21 cellular contexts compared by ENCODE assay signal in genomic region chr16:56330476-56330875, GRCh38.
"Had no signal": no experiment of that assay in that cellular context is flagged by ENCODE, and none has a peak within 500 bp of the region (broad histone marks: within the 10 kb centered on the region; RNA-seq: fewer than 3 reads in every experiment).

No MANE protein-coding gene starts in this region.

- ATAC-seq: body of pancreas; esophagus mucosa; gastroesophageal sphincter; heart right ventricle; left ventricle myocardium superior; naive thymus-derived CD4-positive, alpha-beta T cell; psoas muscle; right cardiac atrium had no signal

- H3K36me3 Mint-ChIP-seq: activated naive CD8-positive, alpha-beta T cell treated with anti-CD3 and anti-CD28 coated beads, Interleukin-2, amount 10 ng/mL, durations not matched to agents 7 days and 5 days; immature natural killer cell; naive thymus-derived CD4-positive, alpha-beta T cell had no signal

- H3K27ac Mint-ChIP-seq: activated naive CD8-positive, alpha-beta T cell treated with anti-CD3 and anti-CD28 coated beads, Interleukin-2, amount 10 ng/mL, durations not matched to agents 7 days and 5 days; stimulated activated naive CD8-positive, alpha-beta T cell treated with anti-CD3 and anti-CD28 coated beads, Interleukin-15, Interleukin-2, amounts not matched to agents 100 ng/mL and 50 ng/mL, for 24 hours; T-helper 1 cell treated with Interleukin-12 subunit alpha and Interleukin-12 subunit beta and Interleukin-4 antibody, amounts not matched to agents 30 μg/mL and 1 μg/mL, for 36 hours had no signal

- DNase-seq: activated CD4-positive, alpha-beta T cell treated with anti-CD3 and anti-CD28 coated beads, Interleukin-2, amount 50 U/mL, for 48 hours; activated naive CD4-positive, alpha-beta T cell; activated naive CD8-positive, alpha-beta T cell treated with anti-CD3 and anti-CD28 coated beads, Interleukin-2, amount 10 ng/mL, durations not matched to agents 7 days and 5 days; amygdala; body of pancreas; central memory CD4-positive, alpha-beta T cell; colonic mucosa; heart right ventricle; immature natural killer cell; left ventricle myocardium superior; mesenchymal stem cell; naive thymus-derived CD4-positive, alpha-beta T cell; ovary; psoas muscle had no signal

- H3K36me3 ChIP-seq: colonic mucosa, heart right ventricle, ovary, suprapubic skin had no signal

- H3K27me3 Mint-ChIP-seq: naive thymus-derived CD4-positive, alpha-beta T cell; stimulated activated naive CD8-positive, alpha-beta T cell treated with anti-CD3 and anti-CD28 coated beads, Interleukin-15, Interleukin-2, amounts not matched to agents 100 ng/mL and 50 ng/mL, for 24 hours had no signal

- H3K27ac ChIP-seq: body of pancreas, colonic mucosa, gastroesophageal sphincter, heart right ventricle, ovary, psoas muscle, VCaP had no signal

- H3K4me3 ChIP-seq: body of pancreas, colonic mucosa, gastroesophageal sphincter, heart right ventricle, ovary, psoas muscle, suprapubic skin had no signal

- H3K27me3 ChIP-seq: body of pancreas, colonic mucosa, gastroesophageal sphincter, heart right ventricle, ovary, suprapubic skin had no signal

- H3K9me3 ChIP-seq: body of pancreas, colonic mucosa, gastroesophageal sphincter, heart right ventricle, ovary, psoas muscle, suprapubic skin had no signal

- H3K4me3 Mint-ChIP-seq: activated naive CD8-positive, alpha-beta T cell treated with anti-CD3 and anti-CD28 coated beads, Interleukin-2, amount 10 ng/mL, durations not matched to agents 7 days and 5 days; immature natural killer cell; naive thymus-derived CD4-positive, alpha-beta T cell; stimulated activated naive CD8-positive, alpha-beta T cell treated with anti-CD3 and anti-CD28 coated beads, Interleukin-15, Interleukin-2, amounts not matched to agents 100 ng/mL and 50 ng/mL, for 24 hours; T-helper 1 cell treated with Interleukin-12 subunit alpha and Interleukin-12 subunit beta and Interleukin-4 antibody, amounts not matched to agents 30 μg/mL and 1 μg/mL, for 36 hours had no signal

- H3K4me1 ChIP-seq: body of pancreas, colonic mucosa, gastroesophageal sphincter, psoas muscle had no signal

- H3K4me1 Mint-ChIP-seq: immature natural killer cell had no signal

- H3K9me3 Mint-ChIP-seq: activated naive CD8-positive, alpha-beta T cell treated with anti-CD3 and anti-CD28 coated beads, Interleukin-2, amount 10 ng/mL, durations not matched to agents 7 days and 5 days; immature natural killer cell; naive thymus-derived CD4-positive, alpha-beta T cell; stimulated activated naive CD8-positive, alpha-beta T cell treated with anti-CD3 and anti-CD28 coated beads, Interleukin-15, Interleukin-2, amounts not matched to agents 100 ng/mL and 50 ng/mL, for 24 hours; T-helper 1 cell treated with Interleukin-12 subunit alpha and Interleukin-12 subunit beta and Interleukin-4 antibody, amounts not matched to agents 30 μg/mL and 1 μg/mL, for 36 hours had no signal
